26 cellular contexts compared by ENCODE assay signal in genomic region chr9:81080900-81081299, GRCh38.
DNase-seq lines count a peak whose midpoint lies in the region; ATAC-seq, FAIRE-seq and TF ChIP-seq lines count a peak whose summit lies in the region.
"Had no signal": no experiment of that assay in that cellular context is flagged by ENCODE, and none has a peak within 500 bp of the region (broad histone marks: within the 10 kb centered on the region; RNA-seq: fewer than 3 reads in every experiment).

No MANE protein-coding gene starts in this region.

- in situ Hi-C loops in mammary epithelial cell (cut with MboI; ENCODE audit: low sequenced_read_pairs in 2 of 2) = no loop called here

- dilution Hi-C loops in mammary epithelial cell (cut with HindIII; ENCODE audit: low sequenced_read_pairs) = no loop called here

- H3K4me1 ChIP-seq in mammary epithelial cell (ENCODE audit: insufficient read depth, low read length) (no peaks in the 10 kb centered on the region), breast epithelium (peaks cover 0 to 3% of the 10 kb centered on the region in 2 donors), astrocyte (ENCODE audit: insufficient read depth, low read length) (peaks cover 17% of the 10 kb centered on the region), kidney (ENCODE audit: control insufficient read depth in 1 of 2, insufficient read depth in 1 of 2, low read depth in 1 of 2, low read length in 2 of 2) (no peaks in the 10 kb centered on the region), SK-N-SH (ENCODE audit: control insufficient read depth in 1 of 2, insufficient read depth in 2 of 2, low read depth in 1 of 2, low read length in 1 of 2) (no peaks in the 10 kb centered on the region; a peak in 1 of 4 replicates), gastroesophageal sphincter (peaks cover 0 to 19% (median 6%) of the 10 kb centered on the region in 3 donors)
- H3K4me1 ChIP-seq: BE2C had no signal

- no peak for TF ChIP-seq CTCF in mammary epithelial cell (conservative IDR thresholded peaks at IDR 0.05 in 1 of 2, IDR thresholded peaks at IDR 0.05 in 1 of 2; ENCODE audit: extremely low read depth in 1 of 2, insufficient read depth in 1 of 2, low read depth in 1 of 2, low read length in 2 of 2)
- TF ChIP-seq CTCF in breast epithelium (IDR thresholded peaks at IDR 0.05) = no peak
- no peak for TF ChIP-seq CTCF in astrocyte (IDR thresholded peaks at IDR 0.05; ENCODE audit: insufficient read depth, low read depth, low read length)
- TF ChIP-seq CTCF in kidney (IDR thresholded peaks at IDR 0.05; ENCODE audit: borderline replicate concordance, extremely low read depth, insufficient read depth) = no peak
- TF ChIP-seq CTCF in SK-N-SH (IDR thresholded peaks at IDR 0.05) = no peak
- no peak for TF ChIP-seq CTCF in gastroesophageal sphincter (IDR thresholded peaks at IDR 0.05)

- H3K9me2 ChIP-seq in SK-N-SH = no peaks in the 10 kb centered on the region

- no peaks in the 10 kb centered on the region for H3K27me3 Mint-ChIP-seq in astrocyte (ENCODE audit: low read depth, unreplicated experiment)
- H3K27me3 Mint-ChIP-seq: CD4-positive, alpha-beta T cell; CD8-positive, alpha-beta memory T cell had no signal

- H3K27ac Mint-ChIP-seq in astrocyte (ENCODE audit: unreplicated experiment) = no peak overlapping the region
- H3K27ac Mint-ChIP-seq: CD4-positive, alpha-beta T cell; CD8-positive, alpha-beta memory T cell; GM23338; H9 had no signal

- ATAC-seq in GM21528 (IDR thresholded peaks at IDR 0.05; ENCODE audit: low FRiP score, unreplicated experiment) (no peak), gastroesophageal sphincter (no peak)
- ATAC-seq: GM12878, GM23338, HCT116 had no signal

- POLR2A ChIA-PET in SK-N-SH (lab: Yijun Ruan, JAX) = no interaction called here

- CTCF ChIA-PET in mammary epithelial cell (lab: Charles Lee; ENCODE audit: low non-redundant PET) (no interaction called here), SK-N-SH (lab: Yijun Ruan, JAX) (interaction anchor here (0.8 kb wide), 1 partner anchor 27 kb away, joined by 3 read pairs; no protein-coding TSS in a partner anchor)

- H3K27me3 ChIP-seq in mammary epithelial cell (ENCODE audit: insufficient read depth, low read length) = no peaks in the 10 kb centered on the region
- H3K27me3 ChIP-seq in breast epithelium = no peaks in the 10 kb centered on the region
- no peaks in the 10 kb centered on the region for H3K27me3 ChIP-seq in astrocyte (ENCODE audit: insufficient read depth, low read length)
- H3K27me3 ChIP-seq in SK-N-SH (ENCODE audit: insufficient read depth) = no peaks in the 10 kb centered on the region
- H3K27me3 ChIP-seq in gastroesophageal sphincter = no peaks in the 10 kb centered on the region
- H3K27me3 ChIP-seq: BE2C; BLaER1 treated with 17β-estradiol and CSF1 and Interleukin-3, amounts not matched to agents 10 nM and 100 nM had no signal

- H3K4me3 ChIP-seq in mammary epithelial cell (replicated peaks in 1 of 3; ENCODE audit: insufficient read depth in 1 of 3, low read depth in 2 of 3, low read length in 3 of 3) (no peak overlapping the region), breast epithelium (no peak overlapping the region), astrocyte (ENCODE audit: insufficient read depth, low read depth, low read length) (no peak overlapping the region), kidney (ENCODE audit: low read length in 2 of 2) (no peak overlapping the region), SK-N-SH (ENCODE audit: low read depth in 2 of 2, low read length in 1 of 2) (no peak overlapping the region), gastroesophageal sphincter (no peak overlapping the region)
- H3K4me3 ChIP-seq: BLaER1 treated with 17β-estradiol and CSF1 and Interleukin-3, amounts not matched to agents 10 nM and 100 nM; GM12878; GM23338 had no signal

- H4K20me1 ChIP-seq in mammary epithelial cell (ENCODE audit: insufficient read depth, low read length) = no peaks in the 10 kb centered on the region
- no peaks in the 10 kb centered on the region for H4K20me1 ChIP-seq in astrocyte (ENCODE audit: insufficient read depth, low read length)
- H4K20me1 ChIP-seq in SK-N-SH (ENCODE audit: insufficient read depth) = no peaks in the 10 kb centered on the region
- H4K20me1 ChIP-seq: BLaER1 treated with 17β-estradiol and CSF1 and Interleukin-3, amounts not matched to agents 10 nM and 100 nM had no signal

- no peaks in the 10 kb centered on the region for H3K36me3 Mint-ChIP-seq in astrocyte (ENCODE audit: low read depth, unreplicated experiment)
- H3K36me3 Mint-ChIP-seq: CD14-positive monocyte; CD8-positive, alpha-beta memory T cell had no signal

- no peak for TF ChIP-seq EP300 in SK-N-SH (IDR thresholded peaks at IDR 0.05; ENCODE audit: borderline replicate concordance in 1 of 2, low read depth in 1 of 2, low read length in 1 of 2)
- no peak for TF ChIP-seq EP300 in gastroesophageal sphincter (IDR thresholded peaks at IDR 0.05)

- H3K9ac ChIP-seq in mammary epithelial cell (ENCODE audit: insufficient read depth, low read length) = no peak overlapping the region
- no peak overlapping the region for H3K9ac ChIP-seq in astrocyte (ENCODE audit: low read length)
- H3K9ac ChIP-seq in kidney (ENCODE audit: low read length in 2 of 2) = no peak overlapping the region
- H3K9ac ChIP-seq in SK-N-SH = no peak overlapping the region
- H3K9ac ChIP-seq: BLaER1 treated with 17β-estradiol and CSF1 and Interleukin-3, amounts not matched to agents 10 nM and 100 nM had no signal

- TF ChIP-seq POLR2A in breast epithelium (IDR thresholded peaks at IDR 0.05) (no peak), gastroesophageal sphincter (IDR thresholded peaks at IDR 0.05) (no peak)

- TF ChIP-seq RAD21 in SK-N-SH (IDR thresholded peaks at IDR 0.05; ENCODE audit: low read length) = no peak

- H3K4me1 Mint-ChIP-seq in astrocyte (ENCODE audit: low read depth, unreplicated experiment) = peaks cover 13% of the 10 kb centered on the region
- H3K4me1 Mint-ChIP-seq: CD8-positive, alpha-beta memory T cell had no signal

- H2AFZ ChIP-seq in mammary epithelial cell (ENCODE audit: low read depth, low read length) (no peak overlapping the region), astrocyte (ENCODE audit: low read depth, low read length) (no peak overlapping the region), SK-N-SH (ENCODE audit: low read depth) (no peak overlapping the region)
- H2AFZ ChIP-seq: GM23338 had no signal

- no peaks in the 10 kb centered on the region for H3K9me3 Mint-ChIP-seq in astrocyte (ENCODE audit: unreplicated experiment)
- H3K9me3 Mint-ChIP-seq: GM23338, H9 had no signal

- no peak overlapping the region for H3K4me3 Mint-ChIP-seq in astrocyte (ENCODE audit: unreplicated experiment)
- H3K4me3 Mint-ChIP-seq: CD14-positive monocyte; CD4-positive, alpha-beta T cell; CD8-positive, alpha-beta memory T cell; GM23338; H9 had no signal

- no peak overlapping the region for H3K27ac ChIP-seq in mammary epithelial cell (ENCODE audit: insufficient read depth, low read depth, low read length)
- H3K27ac ChIP-seq in breast epithelium = no peak overlapping the region
- H3K27ac ChIP-seq in astrocyte (ENCODE audit: low read depth, low read length) = no peak overlapping the region
- H3K27ac ChIP-seq in kidney (ENCODE audit: low read depth in 2 of 2, low read length in 2 of 2) = no peak overlapping the region
- H3K27ac ChIP-seq in SK-N-SH (ENCODE audit: low read depth in 2 of 2, low read length in 1 of 2) = no peak overlapping the region
- no peak overlapping the region for H3K27ac ChIP-seq in gastroesophageal sphincter
- H3K27ac ChIP-seq: 22Rv1; BLaER1 treated with 17β-estradiol and CSF1 and Interleukin-3, amounts not matched to agents 10 nM and 100 nM had no signal

- H3K79me2 ChIP-seq in mammary epithelial cell (ENCODE audit: insufficient read depth, low read length) (no peaks in the 10 kb centered on the region), astrocyte (ENCODE audit: insufficient read depth, low read length) (no peaks in the 10 kb centered on the region), SK-N-SH (ENCODE audit: insufficient read depth) (no peaks in the 10 kb centered on the region)

- intact Hi-C loops in mammary epithelial cell (cut with micrococcal nuclease) = no loop called here
- intact Hi-C loops in breast epithelium (cut with DNase I; ENCODE audit: low total_unique reads) = no loop called here
- intact Hi-C loops in kidney (cut with DNase I) = no loop called here

- BruUV-seq in mammary epithelial cell (replicated peaks; lab: Mats Ljungman, UMichigan) = no TSS peak

- H3K4me2 ChIP-seq in mammary epithelial cell (ENCODE audit: insufficient read depth, low read depth, low read length) (no peak overlapping the region), astrocyte (ENCODE audit: low read length) (no peak overlapping the region), SK-N-SH (no peak overlapping the region)
- H3K4me2 ChIP-seq: BLaER1 treated with 17β-estradiol and CSF1 and Interleukin-3, amounts not matched to agents 10 nM and 100 nM; GM23338 had no signal

- DNase-seq in mammary epithelial cell (peak; percentile 22), breast epithelium (ENCODE audit: low spot score in 2 of 2) (no peak), astrocyte (ENCODE audit: low read depth) (peak; percentile 38), fibroblast of peridontal ligament (ENCODE audit: extremely low read depth) (peak; percentile 8), kidney (no peak), SK-N-SH (no peak)
- DNase-seq: AML-193; BE2C; CD4-positive, alpha-beta T cell; CD8-positive, alpha-beta memory T cell; DMS 273 treated with DMSO at 0.1 percent for 48 hours; DMS79; EL; GDM1; H9 had no signal

- FAIRE-seq in astrocyte (lab: Jason Lieb, UNC) (no peak), kidney (lab: Jason Lieb, UNC) (no peak)
- FAIRE-seq: A204.1, D721Med, GM12878, GM19239 had no signal

- no peaks in the 10 kb centered on the region for H3K36me3 ChIP-seq in mammary epithelial cell (ENCODE audit: insufficient read depth, low read length)
- no peaks in the 10 kb centered on the region for H3K36me3 ChIP-seq in breast epithelium
- no peaks in the 10 kb centered on the region for H3K36me3 ChIP-seq in astrocyte (ENCODE audit: insufficient read depth, low read length)
- H3K36me3 ChIP-seq in kidney (ENCODE audit: control insufficient read depth in 1 of 2, insufficient read depth in 2 of 2, low read length in 2 of 2) = no peaks in the 10 kb centered on the region
- no peaks in the 10 kb centered on the region for H3K36me3 ChIP-seq in SK-N-SH (replicated peaks in 1 of 2; ENCODE audit: control insufficient read depth in 1 of 2, insufficient read depth in 2 of 2, low read length in 1 of 2)
- no peaks in the 10 kb centered on the region for H3K36me3 ChIP-seq in gastroesophageal sphincter
- H3K36me3 ChIP-seq: BE2C; BLaER1 treated with 17β-estradiol and CSF1 and Interleukin-3, amounts not matched to agents 10 nM and 100 nM had no signal

- peaks cover 6% of the 10 kb centered on the region for H3F3A ChIP-seq in SK-N-SH (replicated peaks; ENCODE audit: insufficient read depth)

- H3K9me3 ChIP-seq in mammary epithelial cell (replicated peaks; ENCODE audit: insufficient read depth, low read length) (no peaks in the 10 kb centered on the region), breast epithelium (no peaks in the 10 kb centered on the region), astrocyte (ENCODE audit: insufficient read depth, low read depth, low read length) (no peaks in the 10 kb centered on the region), kidney (ENCODE audit: control insufficient read depth in 1 of 2, low read length in 2 of 2) (no peaks in the 10 kb centered on the region), SK-N-SH (no peaks in the 10 kb centered on the region), gastroesophageal sphincter (no peaks in the 10 kb centered on the region)
- H3K9me3 ChIP-seq: BE2C; BLaER1 treated with 17β-estradiol and CSF1 and Interleukin-3, amounts not matched to agents 10 nM and 100 nM had no signal

Comparison
In these comparisons a context has a peak if more than half of its experiments do, and no peak if none do; other contexts are left out.
1. DNase-seq: peak in mammary epithelial cell (single experiment), astrocyte (single experiment) and fibroblast of peridontal ligament (single experiment); none in breast epithelium (0 of 2), kidney (single experiment) and SK-N-SH (single experiment).